2 cellular contexts compared by ENCODE assay signal in genomic region chr7:32872421-32872820, GRCh38.
TF ChIP-seq lines count a peak whose summit lies in the region.

No MANE protein-coding gene starts in this region.

TF ChIP-seq in HepG2, 621 proteins besides CTCF, POLR2A, EP300 and RAD21:
- 0 out of 2 replicates have a peak, but pooled peaks have one; percentile 63 for TF ChIP-seq ZNF121 (CRISPR knock-in tag; IDR thresholded peaks at IDR 0.05)
- TF ChIP-seq ZNF17 (CRISPR knock-in tag; IDR thresholded peaks at IDR 0.05): no peak
TF ChIP-seq in HepG2: peak in this region for 1.

TF ChIP-seq in WTC11, 78 proteins besides CTCF, POLR2A, EP300 and RAD21:
- TF ChIP-seq TEAD4 (CRISPR knock-in tag; IDR thresholded peaks at IDR 0.05) (no peak), ZNF425 (CRISPR knock-in tag; conservative IDR thresholded peaks at IDR 0.05) (no peak), ZNF121 (CRISPR knock-in tag; IDR thresholded peaks at IDR 0.05) (peak; percentile 53; the same call in 1 of the 2 replicates)
